26 cellular contexts compared by ENCODE assay signal in the genomic region with DNA sequence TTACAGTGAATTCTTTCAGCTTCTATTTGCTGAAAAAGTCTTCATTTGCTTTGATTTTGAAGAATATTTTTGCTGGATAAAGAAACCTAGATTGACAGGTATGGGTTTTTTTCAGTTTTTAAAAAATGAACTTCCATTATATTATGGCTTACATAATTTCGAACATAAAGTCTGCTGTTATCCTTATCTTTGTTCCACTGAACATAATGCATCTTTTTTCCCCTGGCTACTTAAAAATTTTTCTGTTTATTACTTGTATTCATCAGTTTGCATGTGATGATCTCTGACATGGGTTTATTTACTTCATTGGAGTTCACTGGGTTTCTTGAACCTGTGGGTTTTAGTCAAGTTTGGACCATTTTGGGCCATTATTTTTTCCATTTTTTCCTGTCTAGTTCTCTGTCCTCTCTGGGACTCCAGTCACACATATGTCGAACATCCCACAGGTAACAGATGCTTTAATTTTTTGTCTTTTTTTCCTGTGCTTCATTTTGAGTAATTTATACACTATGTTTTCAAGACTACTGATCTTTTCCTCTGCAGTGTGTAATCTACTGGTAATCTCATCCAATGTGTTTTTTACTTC. TPM values are rescaled to one million over a fixed set of nuclear protein-coding genes. Genes with fewer than 3 reads are reported as not detected.
DNase-seq lines count a peak whose midpoint lies in the region; ATAC-seq and TF ChIP-seq lines count a peak whose summit lies in the region.
"Had no signal": no experiment of that assay in that cellular context is flagged by ENCODE, and none has a peak within 500 bp of the region (broad histone marks: within the 10 kb centered on the region; RNA-seq: fewer than 3 reads in every experiment).

No MANE protein-coding gene starts in this region.

- H3K27ac ChIP-seq in HEK293 (ENCODE audit: extremely low read depth, low read depth, low read length) (no peak overlapping the region), thyroid gland (no peak overlapping the region)
- H3K27ac ChIP-seq: SJSA1 had no signal

- H3K27ac Mint-ChIP-seq in WTC11: no peak overlapping the region
- H3K27ac Mint-ChIP-seq in activated naive CD4-positive, alpha-beta T cell treated with anti-CD3 and anti-CD28 coated beads, Interleukin-2, amount 10 ng/mL, durations not matched to agents 7 days and 5 days: no peak overlapping the region
- H3K27ac Mint-ChIP-seq: IgD-negative memory B cell had no signal

- no peak overlapping the region for H3K4me3 ChIP-seq in HEK293 (ENCODE audit: low read depth, low read length)
- no peak overlapping the region for H3K4me3 ChIP-seq in thyroid gland (replicated peaks in 1 of 3)
- H3K4me3 ChIP-seq: SJSA1 had no signal

- POLR2A ChIA-PET in HEK293 (lab: Yijun Ruan, JAX) (no interaction called here), WTC11 (lab: Charles Lee) (no interaction called here)

- ATAC-seq in WTC11 (no peak), GM18873 (IDR thresholded peaks at IDR 0.05; ENCODE audit: low FRiP score, unreplicated experiment) (no peak)
- ATAC-seq: HCT116, Right ventricle myocardium inferior had no signal

- TF ChIP-seq CTCF in HEK293 (tag by site-specific recombination; IDR thresholded peaks at IDR 0.05) (no peak), WTC11 (IDR thresholded peaks at IDR 0.05) (no peak), thyroid gland (IDR thresholded peaks at IDR 0.05) (no peak)

- no peak for TF ChIP-seq POLR2A in thyroid gland (IDR thresholded peaks at IDR 0.05)

- peaks cover 57% of the 10 kb centered on the region for H3K9me3 Mint-ChIP-seq in WTC11
- peaks cover 23% of the 10 kb centered on the region for H3K9me3 Mint-ChIP-seq in activated naive CD4-positive, alpha-beta T cell treated with anti-CD3 and anti-CD28 coated beads, Interleukin-2, amount 10 ng/mL, durations not matched to agents 7 days and 5 days

- WGBS in thyroid gland, 2 donors: 87 to 89% methylated on average over 2 of the region's 2 CpGs

- H3K4me3 Mint-ChIP-seq in WTC11: no peak overlapping the region
- H3K4me3 Mint-ChIP-seq in activated naive CD4-positive, alpha-beta T cell treated with anti-CD3 and anti-CD28 coated beads, Interleukin-2, amount 10 ng/mL, durations not matched to agents 7 days and 5 days: no peak overlapping the region

- DNase-seq in SKM-1 treated with dmso at 0.1 percent for 144 hours (lab: John Stamatoyannopoulos, UW; ENCODE audit: unreplicated experiment): peak; percentile 12
- no peak for DNase-seq in SKM-1 (lab: John Stamatoyannopoulos, UW; ENCODE audit: unreplicated experiment)
- DNase-seq in WTC11 (ENCODE audit: low spot score): no peak
- no peak for DNase-seq in thyroid gland
- DNase-seq in activated naive CD4-positive, alpha-beta T cell treated with anti-CD3 and anti-CD28 coated beads, Interleukin-2, amount 10 ng/mL, durations not matched to agents 7 days and 5 days: no peak
- DNase-seq: BE2C, GDM1, Karpas-422, NCI-H1417 treated with DMSO at 0.1 percent for 48 hours, NCI-H187, NCI-H2107, NCI-H2227 treated with DMSO at 0.1 percent for 48 hours, NCI-H510A, NCI-H774, SW 1271, T-helper 2 cell had no signal

- intact Hi-C loops in thyroid gland (cut with DNase I): no loop called here

- H3K27me3 ChIP-seq in thyroid gland: no peaks in the 10 kb centered on the region
- H3K27me3 ChIP-seq: BE2C had no signal

- no peaks in the 10 kb centered on the region; the same call in 1 of the 2 replicates for H3K9me3 ChIP-seq in HEK293 (ENCODE audit: control insufficient read depth, insufficient read depth, low read depth, low read length)
- no peaks in the 10 kb centered on the region for H3K9me3 ChIP-seq in thyroid gland
- H3K9me3 ChIP-seq: BE2C had no signal

- H3K27me3 Mint-ChIP-seq in WTC11 (ENCODE audit: low read depth): peaks cover 10% of the 10 kb centered on the region; the same call in 1 of the 2 replicates
- no peaks in the 10 kb centered on the region for H3K27me3 Mint-ChIP-seq in activated naive CD4-positive, alpha-beta T cell treated with anti-CD3 and anti-CD28 coated beads, Interleukin-2, amount 10 ng/mL, durations not matched to agents 7 days and 5 days
- H3K27me3 Mint-ChIP-seq: IgD-negative memory B cell had no signal

- no peaks in the 10 kb centered on the region for H3K4me1 Mint-ChIP-seq in WTC11
- H3K4me1 Mint-ChIP-seq in activated naive CD4-positive, alpha-beta T cell treated with anti-CD3 and anti-CD28 coated beads, Interleukin-2, amount 10 ng/mL, durations not matched to agents 7 days and 5 days: no peaks in the 10 kb centered on the region
- H3K4me1 Mint-ChIP-seq: IgD-negative memory B cell had no signal

- CTCF ChIA-PET in HEK293 (lab: Yijun Ruan, JAX) (interaction anchor here (0.7 kb wide), 1 partner anchor 91 kb away, joined by 3 read pairs; no protein-coding TSS in a partner anchor), WTC11 (lab: Charles Lee) (no interaction called here)
- CTCF ChIA-PET in activated naive CD4-positive, alpha-beta T cell treated with anti-CD3 and anti-CD28 coated beads, Interleukin-2, amount 10 ng/mL, durations not matched to agents 7 days and 5 days (lab: Charles Lee): no interaction called here

- H3K36me3 Mint-ChIP-seq in WTC11: peaks cover 22% of the 10 kb centered on the region
- H3K36me3 Mint-ChIP-seq in activated naive CD4-positive, alpha-beta T cell treated with anti-CD3 and anti-CD28 coated beads, Interleukin-2, amount 10 ng/mL, durations not matched to agents 7 days and 5 days: peaks cover 8% of the 10 kb centered on the region

- H3K4me1 ChIP-seq in HEK293 (ENCODE audit: control insufficient read depth, insufficient read depth, low read length) (no peaks in the 10 kb centered on the region), thyroid gland (no peaks in the 10 kb centered on the region)
- H3K4me1 ChIP-seq: BE2C, SJSA1 had no signal

- H3K36me3 ChIP-seq in HEK293 (ENCODE audit: control insufficient read depth in 2 of 2, insufficient read depth in 1 of 2, low read length in 2 of 2): no peaks in the 10 kb centered on the region
- no peaks in the 10 kb centered on the region for H3K36me3 ChIP-seq in thyroid gland
- H3K36me3 ChIP-seq: BE2C, SJSA1 had no signal

TF ChIP-seq in HEK293, 187 proteins besides CTCF, POLR2A, EP300 and RAD21 (continues in another document):
- TF ChIP-seq ZNF221 (tag by site-specific recombination; IDR thresholded peaks at IDR 0.05; ENCODE audit: borderline replicate concordance) (0 out of 2 replicates have a peak, but pooled peaks have one; percentile 30), EGR2 (tag by site-specific recombination; IDR thresholded peaks at IDR 0.05; ENCODE audit: low read depth) (no peak), ZNF433 (tag by site-specific recombination; IDR thresholded peaks at IDR 0.05; ENCODE audit: low read depth) (no peak)
- TF ChIP-seq, protein P1, sequence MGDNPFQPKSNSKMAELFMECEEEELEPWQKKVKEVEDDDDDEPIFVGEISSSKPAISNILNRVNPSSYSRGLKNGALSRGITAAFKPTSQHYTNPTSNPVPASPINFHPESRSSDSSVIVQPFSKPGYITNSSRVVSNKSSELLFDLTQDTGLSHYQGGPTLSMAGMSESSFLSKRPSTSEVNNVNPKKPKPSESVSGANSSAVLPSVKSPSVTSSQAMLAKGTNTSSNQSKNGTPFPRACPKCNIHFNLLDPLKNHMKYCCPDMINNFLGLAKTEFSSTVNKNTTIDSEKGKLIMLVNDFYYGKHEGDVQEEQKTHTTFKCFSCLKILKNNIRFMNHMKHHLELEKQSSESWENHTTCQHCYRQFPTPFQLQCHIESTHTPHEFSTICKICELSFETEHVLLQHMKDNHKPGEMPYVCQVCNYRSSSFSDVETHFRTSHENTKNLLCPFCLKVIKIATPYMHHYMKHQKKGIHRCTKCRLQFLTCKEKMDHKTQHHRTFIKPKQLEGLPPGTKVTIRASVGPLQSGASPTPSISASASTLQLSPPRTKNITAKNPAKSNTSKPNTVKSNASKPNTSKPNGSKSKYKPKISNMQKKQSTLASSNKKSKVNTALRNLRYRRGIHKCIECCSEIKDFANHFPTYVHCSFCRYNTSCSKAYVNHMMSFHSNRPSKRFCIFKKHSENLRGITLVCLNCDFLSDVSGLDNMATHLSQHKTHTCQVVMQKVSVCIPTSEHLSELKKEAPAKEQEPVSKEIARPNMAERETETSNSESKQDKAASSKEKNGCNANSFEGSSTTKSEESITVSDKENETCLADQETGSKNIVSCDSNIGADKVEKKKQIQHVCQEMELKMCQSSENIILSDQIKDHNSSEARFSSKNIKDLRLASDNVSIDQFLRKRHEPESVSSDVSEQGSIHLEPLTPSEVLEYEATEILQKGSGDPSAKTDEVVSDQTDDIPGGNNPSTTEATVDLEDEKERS (tag by site-specific recombination; IDR thresholded peaks at IDR 0.05): peak; percentile 83; the same call in 1 of the 2 replicates

TF ChIP-seq in WTC11, 78 proteins besides CTCF, POLR2A, EP300 and RAD21 (continues in another document):
- peak; percentile 95 for TF ChIP-seq ZNF317 (CRISPR knock-in tag; IDR thresholded peaks at IDR 0.05; ENCODE audit: borderline replicate concordance, low read depth)
- TF ChIP-seq, protein P2, sequence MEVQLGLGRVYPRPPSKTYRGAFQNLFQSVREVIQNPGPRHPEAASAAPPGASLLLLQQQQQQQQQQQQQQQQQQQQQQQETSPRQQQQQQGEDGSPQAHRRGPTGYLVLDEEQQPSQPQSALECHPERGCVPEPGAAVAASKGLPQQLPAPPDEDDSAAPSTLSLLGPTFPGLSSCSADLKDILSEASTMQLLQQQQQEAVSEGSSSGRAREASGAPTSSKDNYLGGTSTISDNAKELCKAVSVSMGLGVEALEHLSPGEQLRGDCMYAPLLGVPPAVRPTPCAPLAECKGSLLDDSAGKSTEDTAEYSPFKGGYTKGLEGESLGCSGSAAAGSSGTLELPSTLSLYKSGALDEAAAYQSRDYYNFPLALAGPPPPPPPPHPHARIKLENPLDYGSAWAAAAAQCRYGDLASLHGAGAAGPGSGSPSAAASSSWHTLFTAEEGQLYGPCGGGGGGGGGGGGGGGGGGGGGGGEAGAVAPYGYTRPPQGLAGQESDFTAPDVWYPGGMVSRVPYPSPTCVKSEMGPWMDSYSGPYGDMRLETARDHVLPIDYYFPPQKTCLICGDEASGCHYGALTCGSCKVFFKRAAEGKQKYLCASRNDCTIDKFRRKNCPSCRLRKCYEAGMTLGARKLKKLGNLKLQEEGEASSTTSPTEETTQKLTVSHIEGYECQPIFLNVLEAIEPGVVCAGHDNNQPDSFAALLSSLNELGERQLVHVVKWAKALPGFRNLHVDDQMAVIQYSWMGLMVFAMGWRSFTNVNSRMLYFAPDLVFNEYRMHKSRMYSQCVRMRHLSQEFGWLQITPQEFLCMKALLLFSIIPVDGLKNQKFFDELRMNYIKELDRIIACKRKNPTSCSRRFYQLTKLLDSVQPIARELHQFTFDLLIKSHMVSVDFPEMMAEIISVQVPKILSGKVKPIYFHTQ (CRISPR knock-in tag; IDR thresholded peaks at IDR 0.05): no peak

RNA-seq across cellular contexts. Expression of gene SEC11C, which starts 33.1 kb away (rescaled TPM):
- total RNA-seq in WTC11 (2021) (44.3 to 49.5 TPM (median 45.9 TPM) in 3 replicates), thyroid gland (100 to 1,000 TPM in 2 of 4 donors, 10 to 100 TPM in 2; 62.2 to 198 (median 118) TPM)

RNA-seq across cellular contexts. Expression of gene GRP, which starts 47.2 kb away (rescaled TPM):
- total RNA-seq in WTC11 (2021): 0.22 TPM in 1 of 3 replicates, not detected in the others
- 1 to 10 TPM in 2 of 4 donors, under 1 TPM in 1, not detected in 1; 0.67 to 8.6 (median 2.9) TPM for total RNA-seq in thyroid gland
- total RNA-seq: Daoy, H1, M059J, OCI-LY7, Right ventricle myocardium inferior, SJSA1 had no signal
